ENCODE assay signal across 8 cellular contexts in the genomic region with DNA sequence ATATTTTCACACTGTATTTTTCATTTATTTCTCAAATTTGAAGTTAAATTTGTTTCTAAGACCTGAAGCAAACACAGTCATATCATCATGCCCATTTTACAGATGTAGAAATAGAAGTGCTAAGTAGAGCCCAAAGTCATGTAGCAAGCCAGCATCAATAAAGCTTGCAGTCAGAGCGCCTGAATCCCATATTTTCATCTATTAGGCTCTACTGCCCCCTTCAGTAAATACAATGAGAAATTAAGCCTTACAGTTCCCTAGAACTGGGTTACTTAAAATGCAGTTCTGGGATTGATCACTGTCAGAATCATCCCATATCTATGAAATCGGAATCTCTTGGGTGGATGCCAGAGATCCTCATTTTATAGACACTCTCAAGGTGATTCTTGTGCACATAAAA.
A peak's percentile ranks its signal among the peaks of the same experiment; 100 is the strongest.
DNase-seq lines count a peak whose midpoint lies in the region; ATAC-seq and TF ChIP-seq lines count a peak whose summit lies in the region.

No MANE protein-coding gene starts in this region.

- H3K27me3 Mint-ChIP-seq in progenitor cell of endocrine pancreas: peaks cover 7% of the 10 kb centered on the region
- H3K27me3 Mint-ChIP-seq in activated CD4-positive, alpha-beta T cell treated with anti-CD3 and anti-CD28 coated beads, Interleukin-2, amount 10 ng/mL, durations not matched to agents 24 days and 14 days: peaks cover 17% of the 10 kb centered on the region
- H3K27me3 Mint-ChIP-seq in naive thymus-derived CD4-positive, alpha-beta T cell: peaks cover 23 to 39% (median 27%) of the 10 kb centered on the region in 5 donors

- no peaks in the 10 kb centered on the region for H3K36me3 ChIP-seq in naive thymus-derived CD4-positive, alpha-beta T cell (ENCODE audit: control insufficient read depth in 2 of 3, insufficient read depth in 3 of 3, low read length in 3 of 3)

- H3K36me3 Mint-ChIP-seq in progenitor cell of endocrine pancreas (ENCODE audit: insufficient read depth): no peaks in the 10 kb centered on the region
- H3K36me3 Mint-ChIP-seq in activated CD4-positive, alpha-beta T cell treated with anti-CD3 and anti-CD28 coated beads, Interleukin-2, amount 10 ng/mL, durations not matched to agents 24 days and 14 days (ENCODE audit: low read depth): no peaks in the 10 kb centered on the region
- no peaks in the 10 kb centered on the region for H3K36me3 Mint-ChIP-seq in naive thymus-derived CD4-positive, alpha-beta T cell

- TF ChIP-seq CTCF in AG09309 (IDR thresholded peaks at IDR 0.05; ENCODE audit: control insufficient read depth, insufficient read depth, low read depth, low read length, missing control alignments) (peak; percentile 53), HFF-Myc (IDR thresholded peaks at IDR 0.05; ENCODE audit: low read depth, low read length, missing control alignments) (peak; percentile 16), progenitor cell of endocrine pancreas (IDR thresholded peaks at IDR 0.05; ENCODE audit: unreplicated experiment) (peak; percentile 61)

- intact Hi-C loops in activated CD4-positive, alpha-beta T cell treated with anti-CD3 and anti-CD28 coated beads, Interleukin-2, amount 10 ng/mL, durations not matched to agents 24 days and 14 days (cut with micrococcal nuclease): no loop called here
- intact Hi-C loops in naive thymus-derived CD4-positive, alpha-beta T cell (cut with micrococcal nuclease): loop anchor here (2.0 kb wide), 1 partner anchor 99 kb away; no protein-coding TSS in a partner anchor

- DNase-seq in AG09309 (ENCODE audit: low read depth) (peak; percentile 29), HFF-Myc (ENCODE audit: extremely low read depth, low read depth) (peak; percentile 33), NOMO-1 treated with DMSO at 0.1 percent for 48 hours (lab: John Stamatoyannopoulos, UW; ENCODE audit: unreplicated experiment) (peak; percentile 63), progenitor cell of endocrine pancreas (ENCODE audit: low spot score, unreplicated experiment) (no peak)
- DNase-seq in activated CD4-positive, alpha-beta T cell treated with anti-CD3 and anti-CD28 coated beads, Interleukin-2, amount 10 ng/mL, durations not matched to agents 24 days and 14 days: no peak
- no peak for DNase-seq in naive thymus-derived CD4-positive, alpha-beta T cell

- H3K9me3 Mint-ChIP-seq in progenitor cell of endocrine pancreas (ENCODE audit: low read depth): no peaks in the 10 kb centered on the region
- H3K9me3 Mint-ChIP-seq in activated CD4-positive, alpha-beta T cell treated with anti-CD3 and anti-CD28 coated beads, Interleukin-2, amount 10 ng/mL, durations not matched to agents 24 days and 14 days: no peaks in the 10 kb centered on the region
- no peaks in the 10 kb centered on the region for H3K9me3 Mint-ChIP-seq in naive thymus-derived CD4-positive, alpha-beta T cell

- H3K9me3 ChIP-seq in naive thymus-derived CD4-positive, alpha-beta T cell (ENCODE audit: control insufficient read depth in 2 of 3, low read length in 3 of 3): no peaks in the 10 kb centered on the region

- H3K4me3 Mint-ChIP-seq in progenitor cell of endocrine pancreas (ENCODE audit: low read depth): no peak overlapping the region
- H3K4me3 Mint-ChIP-seq in activated CD4-positive, alpha-beta T cell treated with anti-CD3 and anti-CD28 coated beads, Interleukin-2, amount 10 ng/mL, durations not matched to agents 24 days and 14 days: no peak overlapping the region
- H3K4me3 Mint-ChIP-seq in naive thymus-derived CD4-positive, alpha-beta T cell: no peak overlapping the region

- peak; percentile 65 for ATAC-seq in esophagus mucosa
- no peak for ATAC-seq in HG02884 (IDR thresholded peaks at IDR 0.05; ENCODE audit: unreplicated experiment)
- no peak for ATAC-seq in naive thymus-derived CD4-positive, alpha-beta T cell

- H3K4me1 Mint-ChIP-seq in progenitor cell of endocrine pancreas (ENCODE audit: low read depth): peaks cover 17% of the 10 kb centered on the region
- no peaks in the 10 kb centered on the region for H3K4me1 Mint-ChIP-seq in activated CD4-positive, alpha-beta T cell treated with anti-CD3 and anti-CD28 coated beads, Interleukin-2, amount 10 ng/mL, durations not matched to agents 24 days and 14 days
- peaks cover 0 to 8% (median 0%) of the 10 kb centered on the region in 7 donors for H3K4me1 Mint-ChIP-seq in naive thymus-derived CD4-positive, alpha-beta T cell

- no peaks in the 10 kb centered on the region for H3K4me1 ChIP-seq in naive thymus-derived CD4-positive, alpha-beta T cell (ENCODE audit: control insufficient read depth in 2 of 2, insufficient read depth in 2 of 2, low read length in 2 of 2)

- POLR2A ChIA-PET in naive thymus-derived CD4-positive, alpha-beta T cell (lab: Charles Lee): no interaction called here

- H3K4me3 ChIP-seq in AG09309 (ENCODE audit: control insufficient read depth, low read depth, low read length) (no peak overlapping the region), HFF-Myc (replicated peaks; ENCODE audit: low read depth, low read length) (no peak overlapping the region)
- no peak overlapping the region for H3K4me3 ChIP-seq in naive thymus-derived CD4-positive, alpha-beta T cell (ENCODE audit: low read length)

- CTCF ChIA-PET in naive thymus-derived CD4-positive, alpha-beta T cell (lab: Charles Lee): no interaction called here

- no peaks in the 10 kb centered on the region for H3K27me3 ChIP-seq in naive thymus-derived CD4-positive, alpha-beta T cell (ENCODE audit: control insufficient read depth in 2 of 2, insufficient read depth in 2 of 2, low read length in 2 of 2)

- no peak overlapping the region for H3K27ac ChIP-seq in naive thymus-derived CD4-positive, alpha-beta T cell (ENCODE audit: low read depth, low read length)

- no peak overlapping the region for H3K27ac Mint-ChIP-seq in progenitor cell of endocrine pancreas
- no peak overlapping the region for H3K27ac Mint-ChIP-seq in activated CD4-positive, alpha-beta T cell treated with anti-CD3 and anti-CD28 coated beads, Interleukin-2, amount 10 ng/mL, durations not matched to agents 24 days and 14 days
- H3K27ac Mint-ChIP-seq in naive thymus-derived CD4-positive, alpha-beta T cell: no peak overlapping the region

Comparison
In these comparisons a context has a peak if more than half of its experiments do, and no peak if none do; other contexts are left out.
1. DNase-seq: peak in AG09309 (single experiment), HFF-Myc (single experiment) and NOMO-1 treated with DMSO at 0.1 percent for 48 hours (single experiment); none in progenitor cell of endocrine pancreas (single experiment), activated CD4-positive, alpha-beta T cell treated with anti-CD3 and anti-CD28 coated beads, Interleukin-2, amount 10 ng/mL, durations not matched to agents 24 days and 14 days (single experiment) and naive thymus-derived CD4-positive, alpha-beta T cell (0 of 9).
2. Peak in every context shown above with its lines, with median percentiles within 50 percentile points of each other: CTCF ChIP-seq.